18 cellular contexts compared by ENCODE assay signal in the genomic region with DNA sequence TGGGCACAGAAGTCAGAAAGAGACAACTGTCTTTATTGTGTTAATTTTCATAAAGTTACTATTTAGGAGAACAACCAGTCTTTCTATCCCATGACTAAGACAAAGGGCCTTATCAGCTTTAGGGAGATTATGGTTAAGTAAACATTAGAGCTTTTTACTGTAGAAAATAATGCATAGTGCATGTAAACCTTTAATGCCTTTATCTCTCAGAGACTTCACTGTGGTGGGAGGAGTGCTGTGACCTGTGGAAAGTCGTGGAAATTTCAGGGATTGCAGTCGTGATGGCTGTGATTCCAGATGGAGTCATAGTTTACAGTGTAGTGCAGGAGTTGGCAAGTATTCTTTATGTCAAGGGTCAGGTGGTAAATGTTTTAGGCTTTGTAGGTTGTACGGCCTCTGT. TPM values are rescaled to one million over a fixed set of nuclear protein-coding genes. Genes with fewer than 3 reads are reported as not detected.
DNase-seq lines count a peak whose midpoint lies in the region; ATAC-seq, FAIRE-seq and TF ChIP-seq lines count a peak whose summit lies in the region.
"Had no signal": no experiment of that assay in that cellular context is flagged by ENCODE, and none has a peak within 500 bp of the region (broad histone marks: within the 10 kb centered on the region; RNA-seq: fewer than 3 reads in every experiment).

No MANE protein-coding gene starts in this region.

- no peak for TF ChIP-seq POLR2A in sigmoid colon (IDR thresholded peaks at IDR 0.05)

- H2AFZ ChIP-seq in keratinocyte (ENCODE audit: control insufficient read depth, low read length): no peak overlapping the region

- H3K27ac Mint-ChIP-seq in chondrocyte (ENCODE audit: unreplicated experiment): no peak overlapping the region
- H3K27ac Mint-ChIP-seq: activated naive CD4-positive, alpha-beta T cell treated with anti-CD3 and anti-CD28 coated beads, Interleukin-2, amount 50 U/mL, for 72 hours; activated T-cell treated with anti-CD3 and anti-CD28 coated beads, Interleukin-2, amount 50 U/mL, for 24 hours had no signal

- H3K9me1 ChIP-seq in keratinocyte (ENCODE audit: control insufficient read depth, extremely low read depth, insufficient read depth, low read length): no peaks in the 10 kb centered on the region

- CTCF ChIA-PET in HEK293 (lab: Yijun Ruan, JAX): interaction anchor here (0.9 to 2.8 kb wide), 2 partner anchors 9 to 35 kb away, joined by 3 to 17 read pairs; no protein-coding TSS in a partner anchor

- TF ChIP-seq EP300 in sigmoid colon (IDR thresholded peaks at IDR 0.05): no peak

- ATAC-seq in HG03095 (IDR thresholded peaks at IDR 0.05; ENCODE audit: unreplicated experiment): no peak
- ATAC-seq: activated naive CD4-positive, alpha-beta T cell treated with anti-CD3 and anti-CD28 coated beads, Interleukin-2, amount 50 U/mL, for 72 hours had no signal

- no peak for TF ChIP-seq CTCF in HEK293 (tag by site-specific recombination; IDR thresholded peaks at IDR 0.05)
- TF ChIP-seq CTCF in keratinocyte (optimal IDR thresholded peaks at IDR 0.05 in 1 of 3, IDR thresholded peaks at IDR 0.05 in 1 of 3, conservative IDR thresholded peaks at IDR 0.05 in 1 of 3; ENCODE audit: extremely low read depth in 1 of 3, insufficient read depth in 2 of 3, low read length in 3 of 3): no peak
- no peak for TF ChIP-seq CTCF in sigmoid colon (IDR thresholded peaks at IDR 0.05)
- no peak for TF ChIP-seq CTCF in chondrocyte (IDR thresholded peaks at IDR 0.05)

- peaks cover 13% of the 10 kb centered on the region for H3K4me1 Mint-ChIP-seq in chondrocyte (ENCODE audit: low read depth)

- H3K27me3 ChIP-seq in keratinocyte (ENCODE audit: control insufficient read depth, extremely low read depth, insufficient read depth, low read length) (no peaks in the 10 kb centered on the region), sigmoid colon (no peaks in the 10 kb centered on the region)

- 7 to 58% methylated on average over 3 of the region's 3 CpGs for WGBS in sigmoid colon, 2 donors

- H3K4me2 ChIP-seq in keratinocyte (ENCODE audit: control insufficient read depth, extremely low read depth, insufficient read depth, low read depth, low read length): no peak overlapping the region

- DNase-seq in amniotic epithelial cell (ENCODE audit: low read depth) (peak; percentile 70), keratinocyte (ENCODE audit: low read depth, low spot score) (no peak), sigmoid colon (no peak), midbrain (lab: John Stamatoyannopoulos, UW) (no peak), chondrocyte (ENCODE audit: low spot score) (no peak), AG20443 (ENCODE audit: low spot score) (no peak)
- DNase-seq: activated CD4-positive, alpha-beta T cell treated with anti-CD3 and anti-CD28 coated beads for 48 hours; activated T-cell treated with anti-CD3 and anti-CD28 coated beads, Interleukin-2, amount 50 U/mL, for 24 hours; effector CD8-positive, alpha-beta T cell; NCI-H1417; NCI-H446; occipital lobe; stimulated activated naive CD4-positive, alpha-beta T cell treated with Interleukin-2 at 50 U/mL for 16 hours; T1000 had no signal

- H3K4me3 Mint-ChIP-seq in chondrocyte (ENCODE audit: unreplicated experiment): no peak overlapping the region
- H3K4me3 Mint-ChIP-seq: activated T-cell treated with anti-CD3 and anti-CD28 coated beads, Interleukin-2, amount 50 U/mL, for 24 hours had no signal

- no peaks in the 10 kb centered on the region for H3K27me3 Mint-ChIP-seq in chondrocyte (ENCODE audit: low read depth)
- H3K27me3 Mint-ChIP-seq: activated T-cell treated with anti-CD3 and anti-CD28 coated beads, Interleukin-2, amount 50 U/mL, for 24 hours had no signal

- no peak overlapping the region for H3K9ac ChIP-seq in keratinocyte (ENCODE audit: control insufficient read depth, extremely low read depth, insufficient read depth, low read length)

- FAIRE-seq in keratinocyte (lab: Jason Lieb, UNC): peak; percentile 55

- H3K9me3 ChIP-seq in HEK293 (ENCODE audit: control insufficient read depth, insufficient read depth, low read depth, low read length): no peaks in the 10 kb centered on the region
- H3K9me3 ChIP-seq in keratinocyte (ENCODE audit: control insufficient read depth, low read depth, low read length): no peaks in the 10 kb centered on the region
- H3K9me3 ChIP-seq in sigmoid colon: no peaks in the 10 kb centered on the region

- H3K4me1 ChIP-seq in HEK293 (ENCODE audit: control insufficient read depth, insufficient read depth, low read length) (peaks cover 24% of the 10 kb centered on the region), keratinocyte (ENCODE audit: control insufficient read depth, extremely low read depth, insufficient read depth, low read length) (no peaks in the 10 kb centered on the region), sigmoid colon (peaks cover 0 to 28% (median 17%) of the 10 kb centered on the region in 4 donors)

- dilution Hi-C loops in keratinocyte (cut with MboI; ENCODE audit: extremely low pct_ligation_motif_present, low sequenced_read_pairs): no loop called here

- intact Hi-C loops in sigmoid colon (cut with DNase I): no loop called here

- H3K9me3 Mint-ChIP-seq in chondrocyte (ENCODE audit: low read depth): no peaks in the 10 kb centered on the region
- H3K9me3 Mint-ChIP-seq: activated naive CD4-positive, alpha-beta T cell treated with anti-CD3 and anti-CD28 coated beads, Interleukin-2, amount 50 U/mL, for 72 hours; activated T-cell treated with anti-CD3 and anti-CD28 coated beads, Interleukin-2, amount 50 U/mL, for 24 hours had no signal

- POLR2A ChIA-PET in HEK293 (lab: Yijun Ruan, JAX): no interaction called here

- peaks cover 37% of the 10 kb centered on the region for H3K79me2 ChIP-seq in keratinocyte (ENCODE audit: control insufficient read depth, insufficient read depth, low read length)

- no peaks in the 10 kb centered on the region; a peak in 1 of 3 replicates for H3K36me3 ChIP-seq in HEK293 (ENCODE audit: control insufficient read depth in 2 of 2, insufficient read depth in 1 of 2, low read length in 2 of 2)
- no peaks in the 10 kb centered on the region for H3K36me3 ChIP-seq in keratinocyte (ENCODE audit: control insufficient read depth in 2 of 2, extremely low read depth in 1 of 2, insufficient read depth in 2 of 2, low read length in 2 of 2)
- H3K36me3 ChIP-seq in sigmoid colon: no peaks in the 10 kb centered on the region

- peak overlapping the region; percentile 34; the same call in 1 of the 2 replicates for H3K27ac ChIP-seq in HEK293 (ENCODE audit: extremely low read depth, low read depth, low read length)
- no peak overlapping the region for H3K27ac ChIP-seq in keratinocyte (ENCODE audit: control insufficient read depth, insufficient read depth, low read length)
- H3K27ac ChIP-seq in sigmoid colon: peak overlapping the region; percentile 44 to 74 (median 68)

- no peaks in the 10 kb centered on the region for H3K36me3 Mint-ChIP-seq in chondrocyte (ENCODE audit: low read depth)

- no peaks in the 10 kb centered on the region for H4K20me1 ChIP-seq in keratinocyte (ENCODE audit: control insufficient read depth, extremely low read depth, insufficient read depth, low read length)

- H3K4me3 ChIP-seq in HEK293 (ENCODE audit: low read depth, low read length) (no peak overlapping the region), keratinocyte (ENCODE audit: control insufficient read depth in 2 of 3, extremely low read depth in 1 of 3, insufficient read depth in 2 of 3, low read depth in 1 of 3, low read length in 3 of 3) (no peak overlapping the region), sigmoid colon (peak overlapping the region in 1 of 4 donors; percentile 13)
- H3K4me3 ChIP-seq: lung had no signal

TF ChIP-seq in HEK293, 187 proteins besides CTCF, POLR2A, EP300 and RAD21 (continues in another document):
- TF ChIP-seq ZNF140 (tag by site-specific recombination; IDR thresholded peaks at IDR 0.05) (no peak), OVOL3 (tag by site-specific recombination; IDR thresholded peaks at IDR 0.05) (no peak), ZNF169 (tag by site-specific recombination; IDR thresholded peaks at IDR 0.05) (no peak), ZNF473 (tag by site-specific recombination; IDR thresholded peaks at IDR 0.05) (no peak)

RNA-seq across cellular contexts. Expression of gene ZNF236, which starts 15.8 kb away (rescaled TPM):
- polyA plus RNA-seq in keratinocyte (3.6 to 4.6 TPM (median 4.5 TPM) in 3 replicates), sigmoid colon (1 to 10 TPM in 1 of 3 donors, under 1 TPM in 2; 0.60 to 3.4 (median 0.92) TPM)
- 6.1 TPM for polyA plus RNA-seq in keratinocyte (2011; ENCODE audit: low read depth)
- polyA plus RNA-seq in keratinocyte (2011; cell fraction: cytosol; rRNA removed): 2.1 and 2.3 TPM in 2 replicates
- polyA plus RNA-seq in keratinocyte (2011; cell fraction: nucleus; rRNA removed): 10.7 and 14.4 TPM in 2 replicates
- 2.1 and 3.4 TPM in 2 replicates for polyA plus RNA-seq in keratinocyte (2012; ENCODE audit: low replicate concordance)
- polyA minus RNA-seq in keratinocyte: 15.4 to 30.8 TPM (median 25.0 TPM) in 3 replicates
- polyA minus RNA-seq in keratinocyte (2011; cell fraction: cytosol; rRNA and poly(A)+ RNA removed): 12.9 TPM
- polyA minus RNA-seq in keratinocyte (2011; cell fraction: nucleus; rRNA and poly(A)+ RNA removed): 43.8 and 47.6 TPM in 2 replicates
- total RNA-seq in sigmoid colon (10 to 100 TPM; 18.9 to 26.6 (median 22.4) TPM), chondrocyte (14.3 to 20.2 TPM (median 16.1 TPM) in 3 replicates)
